In the genomic region with DNA sequence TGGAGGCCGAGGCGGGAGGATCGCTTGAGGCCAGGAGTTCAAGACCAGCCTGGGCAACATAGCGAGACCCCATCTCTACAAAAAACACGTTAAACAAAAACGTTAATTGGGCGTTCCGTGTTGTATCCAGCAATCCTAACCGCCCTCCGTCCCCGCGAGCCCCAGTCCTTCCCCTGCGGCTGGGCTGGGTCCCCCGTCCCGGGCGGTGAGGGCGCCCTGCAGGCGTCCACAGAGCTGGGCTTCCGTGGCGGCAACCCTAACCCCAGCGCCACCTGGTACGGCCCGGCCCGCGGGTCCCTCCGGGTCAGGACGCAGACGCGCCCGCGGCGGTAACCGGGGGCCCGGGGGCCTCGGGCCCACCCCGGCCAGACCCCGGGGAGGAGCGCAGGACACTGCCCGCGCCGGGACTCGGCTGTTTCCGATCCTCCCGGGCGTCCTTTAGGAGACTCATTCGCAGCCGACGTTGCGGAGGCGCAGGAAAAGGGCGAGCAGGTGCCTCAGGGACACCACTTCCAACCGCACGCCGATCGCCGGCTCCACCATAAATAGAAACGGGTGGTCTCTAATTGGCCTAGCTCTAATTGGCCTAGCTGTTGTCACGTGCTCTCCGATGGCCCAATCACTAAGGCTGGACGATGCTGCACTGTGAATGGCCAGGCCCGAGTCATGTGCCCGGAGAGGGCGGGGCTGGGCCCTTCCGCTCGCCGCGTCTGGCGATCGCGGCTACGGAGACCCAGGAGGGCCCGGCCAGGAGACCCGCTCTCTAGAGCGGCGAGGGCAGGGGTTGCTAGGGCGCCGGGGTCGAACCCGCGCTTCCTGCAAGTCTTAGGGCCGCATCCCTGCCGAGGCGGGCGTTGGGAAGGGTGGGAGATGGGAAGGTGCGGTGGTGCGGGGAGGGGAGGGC, we compare ENCODE assay signal across 8 cellular contexts. TPM values are rescaled to one million over a fixed set of nuclear protein-coding genes. Genes with fewer than 3 reads are reported as not detected.
DNase-seq lines count a peak whose midpoint lies in the region; ATAC-seq, FAIRE-seq and TF ChIP-seq lines count a peak whose summit lies in the region.

No MANE protein-coding gene starts in this region.

- H3K27me3 Mint-ChIP-seq in natural killer cell treated with Interleukin-12 subunit alpha and Interleukin-12 subunit beta and Interleukin-15 and Interleukin-18, amount 100 ng/mL, for 72 hours: no peaks in the 10 kb centered on the region

- H3K4me1 Mint-ChIP-seq in natural killer cell treated with Interleukin-12 subunit alpha and Interleukin-12 subunit beta and Interleukin-15 and Interleukin-18, amount 100 ng/mL, for 72 hours (ENCODE audit: low read depth in 2 of 2): peaks cover 19 to 28% of the 10 kb centered on the region in 2 donors

- peak overlapping the region; percentile 100 for H3K27ac ChIP-seq in RWPE1

- CTCF ChIA-PET in RWPE1 (lab: Yijun Ruan, JAX): no interaction called here

- H3K36me3 Mint-ChIP-seq in natural killer cell treated with Interleukin-12 subunit alpha and Interleukin-12 subunit beta and Interleukin-15 and Interleukin-18, amount 100 ng/mL, for 72 hours: no peaks in the 10 kb centered on the region

- peak overlapping the region; percentile 62 to 63 for H3K27ac Mint-ChIP-seq in natural killer cell treated with Interleukin-12 subunit alpha and Interleukin-12 subunit beta and Interleukin-15 and Interleukin-18, amount 100 ng/mL, for 72 hours

- POLR2A ChIA-PET in RWPE1 (lab: Yijun Ruan, JAX; ENCODE audit: low non-redundant PET): interaction anchor here (1.0 to 1.6 kb wide), 4 partner anchors 9 to 63 kb away, joined by 3 to 5 read pairs (median 4); partner anchors contain the start of gene SLC16A3

- H3K9me3 Mint-ChIP-seq in natural killer cell treated with Interleukin-12 subunit alpha and Interleukin-12 subunit beta and Interleukin-15 and Interleukin-18, amount 100 ng/mL, for 72 hours: no peaks in the 10 kb centered on the region

- FAIRE-seq in H54 (lab: Jason Lieb, UNC): peak; percentile 70

- H3K4me3 ChIP-seq in fibroblast of the aortic adventitia (ENCODE audit: low read depth, low read length): peak overlapping the region; percentile 81

- ATAC-seq in natural killer cell treated with Interleukin-12 subunit alpha and Interleukin-12 subunit beta and Interleukin-15 and Interleukin-18, amount 100 ng/mL, for 72 hours: peak; percentile 97

- peak overlapping the region; percentile 79 for H3K4me3 Mint-ChIP-seq in natural killer cell treated with Interleukin-12 subunit alpha and Interleukin-12 subunit beta and Interleukin-15 and Interleukin-18, amount 100 ng/mL, for 72 hours

- peak; percentile 80 for TF ChIP-seq POLR2A in H54 (IDR thresholded peaks at IDR 0.05; ENCODE audit: low read depth, low read length)

- DNase-seq in ELF-1 (ENCODE audit: low read depth, low spot score) (peak; percentile 99), H54 (ENCODE audit: insufficient read length, low spot score) (peak; percentile 97), LoVo (ENCODE audit: low spot score) (peak; percentile 98), RWPE1 (ENCODE audit: low spot score) (peak; percentile 98), fibroblast of the aortic adventitia (ENCODE audit: low read depth) (peak; percentile 98)
- peak; percentile 85 for DNase-seq in activated effector memory CD4-positive, alpha-beta T cell treated with Interleukin-2 at 50 U/mL for 16 hours
- DNase-seq in natural killer cell treated with Interleukin-12 subunit alpha and Interleukin-12 subunit beta and Interleukin-15 and Interleukin-18, amount 100 ng/mL, for 72 hours (ENCODE audit: low spot score): peak; percentile 97
- peak; percentile 93 for DNase-seq in stimulated activated naive CD4-positive, alpha-beta T cell treated with Interleukin-2 at 50 U/mL for 16 hours (lab: John Stamatoyannopoulos, UW)

- no peak for TF ChIP-seq CTCF in RWPE1 (conservative IDR thresholded peaks at IDR 0.05; ENCODE audit: low read depth)
- no peak for TF ChIP-seq CTCF in fibroblast of the aortic adventitia (IDR thresholded peaks at IDR 0.05; ENCODE audit: insufficient read depth, low read length)

RNA-seq across cellular contexts. Expression of gene CSNK1D, which starts 19.0 kb away (rescaled TPM):
- 28.9 and 52.7 TPM in 2 replicates for total RNA-seq in fibroblast of the aortic adventitia (ENCODE audit: low replicate concordance)
- 100 to 1,000 TPM; 160 to 215 TPM for total RNA-seq in natural killer cell treated with Interleukin-12 subunit alpha and Interleukin-12 subunit beta and Interleukin-15 and Interleukin-18, amount 100 ng/mL, for 72 hours

RNA-seq across cellular contexts. Expression of gene CD7, which starts 24.9 kb away (rescaled TPM):
- not detected in 2 replicates for total RNA-seq in fibroblast of the aortic adventitia (ENCODE audit: low replicate concordance)
- total RNA-seq in natural killer cell treated with Interleukin-12 subunit alpha and Interleukin-12 subunit beta and Interleukin-15 and Interleukin-18, amount 100 ng/mL, for 72 hours: 10 to 100 TPM; 61.8 to 73.6 TPM

RNA-seq across cellular contexts. Expression of gene SECTM1, which starts 41.1 kb away (rescaled TPM):
- 9.8 and 34.2 TPM in 2 replicates for total RNA-seq in fibroblast of the aortic adventitia (ENCODE audit: low replicate concordance)
- total RNA-seq in natural killer cell treated with Interleukin-12 subunit alpha and Interleukin-12 subunit beta and Interleukin-15 and Interleukin-18, amount 100 ng/mL, for 72 hours: under 1 TPM in 1 of 2 donors, not detected in 1; 0.56 TPM

Comparison
In these comparisons a context has a peak if more than half of its experiments do, and no peak if none do; other contexts are left out.
1. Peak in every context shown above with its lines: DNase-seq, ATAC-seq, H3K4me3 ChIP-seq and H3K27ac ChIP-seq.
2. RNA of gene CD7, which starts 24.9 kb away (total RNA-seq): 61.8 to 73.6 TPM in natural killer cell treated with Interleukin-12 subunit alpha and Interleukin-12 subunit beta and Interleukin-15 and Interleukin-18, amount 100 ng/mL, for 72 hours; not detected in fibroblast of the aortic adventitia; every median in the first group is over 10 times any median in the second.